1 cellular context compared by ENCODE assay signal in the genomic region with DNA sequence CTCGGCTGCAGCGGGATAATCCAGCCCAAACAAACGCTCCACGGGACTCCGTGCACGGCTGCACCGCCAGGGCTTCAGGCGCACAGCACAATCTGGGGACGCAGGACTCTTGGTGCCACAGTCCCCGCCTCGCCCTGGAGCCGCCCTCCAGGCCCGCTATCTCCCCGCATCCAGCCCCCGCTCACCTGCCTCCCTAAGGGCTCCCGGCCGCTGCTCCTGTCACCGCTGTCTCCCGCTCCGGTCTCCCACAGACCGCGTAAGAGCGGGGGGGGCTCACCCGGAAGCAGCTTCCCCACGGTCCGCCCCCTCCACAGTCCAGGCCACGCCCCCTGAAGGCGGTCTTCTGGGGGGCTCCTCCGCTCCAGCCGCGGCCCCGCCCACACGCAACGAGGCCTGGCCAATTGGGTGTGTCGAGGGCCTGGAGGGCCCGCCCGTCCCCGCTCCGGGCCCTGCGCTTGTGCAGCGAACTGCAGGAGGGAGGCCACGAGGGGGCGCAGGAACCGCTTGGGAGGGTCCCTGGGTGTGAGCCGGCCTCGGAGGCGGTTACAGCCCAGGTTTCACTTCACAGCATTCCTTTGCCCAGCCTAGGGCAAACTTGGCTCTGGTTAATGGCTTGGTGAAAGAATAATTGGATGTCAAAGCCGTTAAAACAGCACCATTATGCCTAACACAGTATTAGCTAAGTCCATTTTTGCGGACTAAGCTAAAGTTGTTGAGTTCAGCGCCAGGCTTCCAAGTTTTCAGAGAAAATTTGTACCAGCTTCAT.
TF ChIP-seq lines count a peak whose summit lies in the region.

A gene (minus strand): TSS at position 258 of the 766 bp plus-strand sequence. CDS start 7,725 bp downstream, outside the sequence.

TF ChIP-seq in K562, 482 proteins besides CTCF, POLR2A, EP300 and RAD21 (continued from another document and continues in another):
- TF ChIP-seq, protein P1, sequence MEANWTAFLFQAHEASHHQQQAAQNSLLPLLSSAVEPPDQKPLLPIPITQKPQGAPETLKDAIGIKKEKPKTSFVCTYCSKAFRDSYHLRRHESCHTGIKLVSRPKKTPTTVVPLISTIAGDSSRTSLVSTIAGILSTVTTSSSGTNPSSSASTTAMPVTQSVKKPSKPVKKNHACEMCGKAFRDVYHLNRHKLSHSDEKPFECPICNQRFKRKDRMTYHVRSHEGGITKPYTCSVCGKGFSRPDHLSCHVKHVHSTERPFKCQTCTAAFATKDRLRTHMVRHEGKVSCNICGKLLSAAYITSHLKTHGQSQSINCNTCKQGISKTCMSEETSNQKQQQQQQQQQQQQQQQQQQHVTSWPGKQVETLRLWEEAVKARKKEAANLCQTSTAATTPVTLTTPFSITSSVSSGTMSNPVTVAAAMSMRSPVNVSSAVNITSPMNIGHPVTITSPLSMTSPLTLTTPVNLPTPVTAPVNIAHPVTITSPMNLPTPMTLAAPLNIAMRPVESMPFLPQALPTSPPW (CRISPR knock-in tag; IDR thresholded peaks at IDR 0.05), result peak; percentile 100
- TF ChIP-seq PHF8 (IDR thresholded peaks at IDR 0.05; ENCODE audit: borderline replicate concordance, low read length) (peak; percentile 83; the same call in 1 of the 2 replicates), BHLHE40 (IDR thresholded peaks at IDR 0.05; ENCODE audit: low read length) (peak; percentile 37; the same call in 1 of the 2 replicates), MEIS2 (IDR thresholded peaks at IDR 0.05; ENCODE audit: partially characterized antibody) (peak; percentile 58), SMAD4 (CRISPR knock-in tag; conservative IDR thresholded peaks at IDR 0.05) (peak; percentile 64; the same call in 1 of the 2 replicates), POLR2G (IDR thresholded peaks at IDR 0.05; ENCODE audit: low read depth, low read length) (peak; percentile 84), ZNF354B (CRISPR knock-in tag; IDR thresholded peaks at IDR 0.05) (no peak), ERF (CRISPR knock-in tag; IDR thresholded peaks at IDR 0.05) (0 out of 2 replicates have a peak, but pooled peaks have one; percentile 14), CBFA2T3 (IDR thresholded peaks at IDR 0.05) (peak; percentile 63), PHF20 (IDR thresholded peaks at IDR 0.05; ENCODE audit: partially characterized antibody) (peak; percentile 65), RHOXF2B (CRISPR knock-in tag; conservative IDR thresholded peaks at IDR 0.05) (no peak), NR1H2 (CRISPR knock-in tag; IDR thresholded peaks at IDR 0.05) (0 out of 2 replicates have a peak, but pooled peaks have one; percentile 24), HDGF (IDR thresholded peaks at IDR 0.05) (no peak), GATA2 (CRISPR knock-in tag; IDR thresholded peaks at IDR 0.05) (no peak), EP400 (IDR thresholded peaks at IDR 0.05) (peak; percentile 22; the same call in 1 of the 2 replicates), TRIM28 (IDR thresholded peaks at IDR 0.05) (no peak; the same call in 1 of the 2 replicates), TEAD1 (CRISPR knock-in tag; IDR thresholded peaks at IDR 0.05) (peak; percentile 55 to 77; a peak in 2 of 4 replicates), SRF (CRISPR knock-in tag; IDR thresholded peaks at IDR 0.05) (peak in 1 of 2 experiments; percentile 86; a peak in 2 of 4 replicates), IRF2 (CRISPR knock-in tag; IDR thresholded peaks at IDR 0.05) (no peak), KAT7 (CRISPR knock-in tag; IDR thresholded peaks at IDR 0.05; ENCODE audit: borderline replicate concordance) (peak; percentile 90; the same call in 1 of the 2 replicates), ARID1B (IDR thresholded peaks at IDR 0.05) (peak; percentile 41; the same call in 1 of the 2 replicates)
- TF ChIP-seq, protein P2, sequence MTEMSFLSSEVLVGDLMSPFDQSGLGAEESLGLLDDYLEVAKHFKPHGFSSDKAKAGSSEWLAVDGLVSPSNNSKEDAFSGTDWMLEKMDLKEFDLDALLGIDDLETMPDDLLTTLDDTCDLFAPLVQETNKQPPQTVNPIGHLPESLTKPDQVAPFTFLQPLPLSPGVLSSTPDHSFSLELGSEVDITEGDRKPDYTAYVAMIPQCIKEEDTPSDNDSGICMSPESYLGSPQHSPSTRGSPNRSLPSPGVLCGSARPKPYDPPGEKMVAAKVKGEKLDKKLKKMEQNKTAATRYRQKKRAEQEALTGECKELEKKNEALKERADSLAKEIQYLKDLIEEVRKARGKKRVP (CRISPR knock-in tag; IDR thresholded peaks at IDR 0.05), result peak; percentile 53; the same call in 1 of the 2 replicates
- TF ChIP-seq, protein P3, sequence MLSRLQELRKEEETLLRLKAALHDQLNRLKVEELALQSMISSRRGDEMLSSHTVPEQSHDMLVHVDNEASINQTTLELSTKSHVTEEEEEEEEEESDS (CRISPR knock-in tag; IDR thresholded peaks at IDR 0.05), result no peak
- TF ChIP-seq, protein P4, sequence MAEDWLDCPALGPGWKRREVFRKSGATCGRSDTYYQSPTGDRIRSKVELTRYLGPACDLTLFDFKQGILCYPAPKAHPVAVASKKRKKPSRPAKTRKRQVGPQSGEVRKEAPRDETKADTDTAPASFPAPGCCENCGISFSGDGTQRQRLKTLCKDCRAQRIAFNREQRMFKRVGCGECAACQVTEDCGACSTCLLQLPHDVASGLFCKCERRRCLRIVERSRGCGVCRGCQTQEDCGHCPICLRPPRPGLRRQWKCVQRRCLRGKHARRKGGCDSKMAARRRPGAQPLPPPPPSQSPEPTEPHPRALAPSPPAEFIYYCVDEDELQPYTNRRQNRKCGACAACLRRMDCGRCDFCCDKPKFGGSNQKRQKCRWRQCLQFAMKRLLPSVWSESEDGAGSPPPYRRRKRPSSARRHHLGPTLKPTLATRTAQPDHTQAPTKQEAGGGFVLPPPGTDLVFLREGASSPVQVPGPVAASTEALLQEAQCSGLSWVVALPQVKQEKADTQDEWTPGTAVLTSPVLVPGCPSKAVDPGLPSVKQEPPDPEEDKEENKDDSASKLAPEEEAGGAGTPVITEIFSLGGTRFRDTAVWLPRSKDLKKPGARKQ (CRISPR knock-in tag; IDR thresholded peaks at IDR 0.05), result no peak
- TF ChIP-seq, protein P5, sequence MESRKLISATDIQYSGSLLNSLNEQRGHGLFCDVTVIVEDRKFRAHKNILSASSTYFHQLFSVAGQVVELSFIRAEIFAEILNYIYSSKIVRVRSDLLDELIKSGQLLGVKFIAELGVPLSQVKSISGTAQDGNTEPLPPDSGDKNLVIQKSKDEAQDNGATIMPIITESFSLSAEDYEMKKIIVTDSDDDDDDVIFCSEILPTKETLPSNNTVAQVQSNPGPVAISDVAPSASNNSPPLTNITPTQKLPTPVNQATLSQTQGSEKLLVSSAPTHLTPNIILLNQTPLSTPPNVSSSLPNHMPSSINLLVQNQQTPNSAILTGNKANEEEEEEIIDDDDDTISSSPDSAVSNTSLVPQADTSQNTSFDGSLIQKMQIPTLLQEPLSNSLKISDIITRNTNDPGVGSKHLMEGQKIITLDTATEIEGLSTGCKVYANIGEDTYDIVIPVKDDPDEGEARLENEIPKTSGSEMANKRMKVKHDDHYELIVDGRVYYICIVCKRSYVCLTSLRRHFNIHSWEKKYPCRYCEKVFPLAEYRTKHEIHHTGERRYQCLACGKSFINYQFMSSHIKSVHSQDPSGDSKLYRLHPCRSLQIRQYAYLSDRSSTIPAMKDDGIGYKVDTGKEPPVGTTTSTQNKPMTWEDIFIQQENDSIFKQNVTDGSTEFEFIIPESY (CRISPR knock-in tag; IDR thresholded peaks at IDR 0.05), result peak; percentile 65
- TF ChIP-seq, protein P6, sequence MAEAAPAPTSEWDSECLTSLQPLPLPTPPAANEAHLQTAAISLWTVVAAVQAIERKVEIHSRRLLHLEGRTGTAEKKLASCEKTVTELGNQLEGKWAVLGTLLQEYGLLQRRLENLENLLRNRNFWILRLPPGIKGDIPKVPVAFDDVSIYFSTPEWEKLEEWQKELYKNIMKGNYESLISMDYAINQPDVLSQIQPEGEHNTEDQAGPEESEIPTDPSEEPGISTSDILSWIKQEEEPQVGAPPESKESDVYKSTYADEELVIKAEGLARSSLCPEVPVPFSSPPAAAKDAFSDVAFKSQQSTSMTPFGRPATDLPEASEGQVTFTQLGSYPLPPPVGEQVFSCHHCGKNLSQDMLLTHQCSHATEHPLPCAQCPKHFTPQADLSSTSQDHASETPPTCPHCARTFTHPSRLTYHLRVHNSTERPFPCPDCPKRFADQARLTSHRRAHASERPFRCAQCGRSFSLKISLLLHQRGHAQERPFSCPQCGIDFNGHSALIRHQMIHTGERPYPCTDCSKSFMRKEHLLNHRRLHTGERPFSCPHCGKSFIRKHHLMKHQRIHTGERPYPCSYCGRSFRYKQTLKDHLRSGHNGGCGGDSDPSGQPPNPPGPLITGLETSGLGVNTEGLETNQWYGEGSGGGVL (CRISPR knock-in tag; IDR thresholded peaks at IDR 0.05), result no peak
- TF ChIP-seq, protein P7, sequence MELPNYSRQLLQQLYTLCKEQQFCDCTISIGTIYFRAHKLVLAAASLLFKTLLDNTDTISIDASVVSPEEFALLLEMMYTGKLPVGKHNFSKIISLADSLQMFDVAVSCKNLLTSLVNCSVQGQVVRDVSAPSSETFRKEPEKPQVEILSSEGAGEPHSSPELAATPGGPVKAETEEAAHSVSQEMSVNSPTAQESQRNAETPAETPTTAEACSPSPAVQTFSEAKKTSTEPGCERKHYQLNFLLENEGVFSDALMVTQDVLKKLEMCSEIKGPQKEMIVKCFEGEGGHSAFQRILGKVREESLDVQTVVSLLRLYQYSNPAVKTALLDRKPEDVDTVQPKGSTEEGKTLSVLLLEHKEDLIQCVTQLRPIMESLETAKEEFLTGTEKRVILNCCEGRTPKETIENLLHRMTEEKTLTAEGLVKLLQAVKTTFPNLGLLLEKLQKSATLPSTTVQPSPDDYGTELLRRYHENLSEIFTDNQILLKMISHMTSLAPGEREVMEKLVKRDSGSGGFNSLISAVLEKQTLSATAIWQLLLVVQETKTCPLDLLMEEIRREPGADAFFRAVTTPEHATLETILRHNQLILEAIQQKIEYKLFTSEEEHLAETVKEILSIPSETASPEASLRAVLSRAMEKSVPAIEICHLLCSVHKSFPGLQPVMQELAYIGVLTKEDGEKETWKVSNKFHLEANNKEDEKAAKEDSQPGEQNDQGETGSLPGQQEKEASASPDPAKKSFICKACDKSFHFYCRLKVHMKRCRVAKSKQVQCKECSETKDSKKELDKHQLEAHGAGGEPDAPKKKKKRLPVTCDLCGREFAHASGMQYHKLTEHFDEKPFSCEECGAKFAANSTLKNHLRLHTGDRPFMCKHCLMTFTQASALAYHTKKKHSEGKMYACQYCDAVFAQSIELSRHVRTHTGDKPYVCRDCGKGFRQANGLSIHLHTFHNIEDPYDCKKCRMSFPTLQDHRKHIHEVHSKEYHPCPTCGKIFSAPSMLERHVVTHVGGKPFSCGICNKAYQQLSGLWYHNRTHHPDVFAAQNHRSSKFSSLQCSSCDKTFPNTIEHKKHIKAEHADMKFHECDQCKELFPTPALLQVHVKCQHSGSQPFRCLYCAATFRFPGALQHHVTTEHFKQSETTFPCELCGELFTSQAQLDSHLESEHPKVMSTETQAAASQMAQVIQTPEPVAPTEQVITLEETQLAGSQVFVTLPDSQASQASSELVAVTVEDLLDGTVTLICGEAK (IDR thresholded peaks at IDR 0.05), result peak; percentile 64; the same call in 1 of the 2 replicates
- TF ChIP-seq, protein P7 (CRISPR knock-in tag; IDR thresholded peaks at IDR 0.05), result no peak
- TF ChIP-seq, protein P8, sequence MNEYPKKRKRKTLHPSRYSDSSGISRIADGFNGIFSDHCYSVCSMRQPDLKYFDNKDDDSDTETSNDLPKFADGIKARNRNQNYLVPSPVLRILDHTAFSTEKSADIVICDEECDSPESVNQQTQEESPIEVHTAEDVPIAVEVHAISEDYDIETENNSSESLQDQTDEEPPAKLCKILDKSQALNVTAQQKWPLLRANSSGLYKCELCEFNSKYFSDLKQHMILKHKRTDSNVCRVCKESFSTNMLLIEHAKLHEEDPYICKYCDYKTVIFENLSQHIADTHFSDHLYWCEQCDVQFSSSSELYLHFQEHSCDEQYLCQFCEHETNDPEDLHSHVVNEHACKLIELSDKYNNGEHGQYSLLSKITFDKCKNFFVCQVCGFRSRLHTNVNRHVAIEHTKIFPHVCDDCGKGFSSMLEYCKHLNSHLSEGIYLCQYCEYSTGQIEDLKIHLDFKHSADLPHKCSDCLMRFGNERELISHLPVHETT (CRISPR knock-in tag; conservative IDR thresholded peaks at IDR 0.05 in 1 of 2, IDR thresholded peaks at IDR 0.05 in 1 of 2), result peak in 1 of 2 experiments; percentile 56; a peak in 1 of 4 replicates
- TF ChIP-seq, protein P9, sequence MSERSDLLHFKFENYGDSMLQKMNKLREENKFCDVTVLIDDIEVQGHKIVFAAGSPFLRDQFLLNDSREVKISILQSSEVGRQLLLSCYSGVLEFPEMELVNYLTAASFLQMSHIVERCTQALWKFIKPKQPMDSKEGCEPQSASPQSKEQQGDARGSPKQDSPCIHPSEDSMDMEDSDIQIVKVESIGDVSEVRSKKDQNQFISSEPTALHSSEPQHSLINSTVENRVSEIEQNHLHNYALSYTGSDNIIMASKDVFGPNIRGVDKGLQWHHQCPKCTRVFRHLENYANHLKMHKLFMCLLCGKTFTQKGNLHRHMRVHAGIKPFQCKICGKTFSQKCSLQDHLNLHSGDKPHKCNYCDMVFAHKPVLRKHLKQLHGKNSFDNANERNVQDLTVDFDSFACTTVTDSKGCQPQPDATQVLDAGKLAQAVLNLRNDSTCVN (CRISPR knock-in tag; IDR thresholded peaks at IDR 0.05), result no peak
- TF ChIP-seq, protein P10, sequence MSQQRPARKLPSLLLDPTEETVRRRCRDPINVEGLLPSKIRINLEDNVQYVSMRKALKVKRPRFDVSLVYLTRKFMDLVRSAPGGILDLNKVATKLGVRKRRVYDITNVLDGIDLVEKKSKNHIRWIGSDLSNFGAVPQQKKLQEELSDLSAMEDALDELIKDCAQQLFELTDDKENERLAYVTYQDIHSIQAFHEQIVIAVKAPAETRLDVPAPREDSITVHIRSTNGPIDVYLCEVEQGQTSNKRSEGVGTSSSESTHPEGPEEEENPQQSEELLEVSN (IDR thresholded peaks at IDR 0.05; ENCODE audit: borderline replicate concordance in 1 of 2, extremely low read depth in 1 of 2, insufficient read depth in 1 of 2, insufficient read length in 1 of 2, low read depth in 1 of 2, low read length in 1 of 2, poor library complexity in 1 of 2, severe bottlenecking in 1 of 2), result peak; percentile 15 to 53
